14 cellular contexts compared by ENCODE assay signal in the genomic region with DNA sequence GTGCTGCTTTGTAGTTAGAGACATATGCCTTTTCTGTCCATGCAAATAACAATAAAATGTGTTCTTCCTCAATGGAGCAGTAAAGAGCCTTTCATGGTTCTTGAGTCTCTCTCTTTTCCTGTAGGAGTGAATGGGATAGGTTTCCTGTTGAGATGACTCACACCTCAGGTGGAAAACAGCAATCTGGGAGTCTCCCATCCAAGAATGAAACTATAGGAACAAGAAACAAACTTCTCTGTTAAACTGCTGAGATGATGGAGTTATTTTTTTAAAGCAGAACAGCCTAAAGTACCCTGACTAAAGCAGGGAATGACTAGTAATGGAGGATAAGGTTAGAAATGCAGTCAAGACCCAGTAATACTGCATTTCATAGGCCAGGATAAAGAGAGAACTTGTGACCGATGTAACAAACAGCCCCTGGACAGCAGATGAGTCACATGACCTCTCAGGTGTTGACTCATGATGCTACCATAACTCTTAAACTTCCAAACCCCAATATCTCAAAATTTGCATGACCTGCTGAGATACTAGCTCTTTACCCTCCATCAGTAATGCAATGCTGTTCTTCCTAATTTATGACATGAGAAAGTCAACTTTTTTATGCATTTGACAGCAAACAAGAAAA.
"Had no signal": no experiment of that assay in that cellular context is flagged by ENCODE, and none has a peak within 500 bp of the region (broad histone marks: within the 10 kb centered on the region; RNA-seq: fewer than 3 reads in every experiment).

No MANE protein-coding gene starts in this region.

- H3K27me3 ChIP-seq: adrenal gland, esophagus squamous epithelium, thyroid gland had no signal

- H3K36me3 ChIP-seq: adrenal gland, esophagus squamous epithelium, lower lobe of right lung, thyroid gland had no signal

- DNase-seq: activated CD4-positive, alpha-beta T cell treated with anti-CD3 and anti-CD28 coated beads for 1 hour; activated gamma-delta T cell treated with Interleukin-2 at 50 U/mL for 16 hours; adrenal gland; effector CD4-positive, alpha-beta T cell; esophagus squamous epithelium; immature natural killer cell; lower lobe of right lung; nephron progenitor cell; nucleus accumbens; stimulated activated naive CD4-positive, alpha-beta T cell; T-helper 2 cell; thyroid gland had no signal

- H3K27ac ChIP-seq: adrenal gland, esophagus squamous epithelium, lower lobe of right lung, thyroid gland, VCaP had no signal

- H3K4me3 ChIP-seq: adrenal gland, esophagus squamous epithelium, lower lobe of right lung, thyroid gland had no signal

- ATAC-seq: activated naive CD4-positive, alpha-beta T cell treated with anti-CD3 and anti-CD28 coated beads, Interleukin-2, amount 50 U/mL, for 72 hours; lower lobe of right lung had no signal

- H3K9me3 ChIP-seq: adrenal gland, esophagus squamous epithelium, lower lobe of right lung, thyroid gland had no signal

- H3K4me1 ChIP-seq: adrenal gland, esophagus squamous epithelium, lower lobe of right lung, thyroid gland had no signal
